1 cellular context compared by ENCODE assay signal in the genomic region with DNA sequence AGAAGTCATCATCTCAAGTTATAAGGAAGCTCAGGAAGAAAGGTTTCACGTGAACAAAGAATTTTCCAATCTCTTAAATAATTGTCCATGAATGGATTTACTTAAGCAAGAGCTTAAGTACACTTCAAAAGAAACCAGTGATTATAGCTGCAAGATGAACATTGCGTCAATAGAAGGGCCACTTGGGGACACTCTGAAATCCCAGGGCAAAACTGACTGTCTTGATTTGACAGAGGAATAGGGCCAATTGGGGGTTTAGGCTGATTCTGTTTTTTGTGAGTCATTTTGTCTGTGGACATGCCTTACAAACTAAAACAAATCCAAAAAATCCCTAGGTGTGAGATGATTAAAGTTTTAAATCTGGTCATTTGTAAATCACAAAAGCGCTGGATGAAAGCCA.
TF ChIP-seq lines count a peak whose summit lies in the region.

No MANE protein-coding gene starts in this region.

TF ChIP-seq in GM12878, 131 proteins besides CTCF, POLR2A, EP300 and RAD21:
- no peak for TF ChIP-seq TBL1XR1 (IDR thresholded peaks at IDR 0.05; ENCODE audit: low read depth, low read length)
- no peak for TF ChIP-seq NFXL1 (IDR thresholded peaks at IDR 0.05; ENCODE audit: borderline replicate concordance)
- TF ChIP-seq ATF7 (IDR thresholded peaks at IDR 0.05; ENCODE audit: low read depth): no peak
- peak; percentile 12; the same call in 1 of the 2 replicates for TF ChIP-seq EED (IDR thresholded peaks at IDR 0.05; ENCODE audit: low read depth)
- TF ChIP-seq RELA (IDR thresholded peaks at IDR 0.05; ENCODE audit: borderline replicate concordance, partially characterized antibody): no peak
- no peak for TF ChIP-seq SREBF2 (IDR thresholded peaks at IDR 0.05; ENCODE audit: low read length)
- TF ChIP-seq CEBPZ (IDR thresholded peaks at IDR 0.05; ENCODE audit: low read depth, low read length): no peak
- TF ChIP-seq CREM (IDR thresholded peaks at IDR 0.05; ENCODE audit: low read depth): no peak
- TF ChIP-seq, protein P1, sequence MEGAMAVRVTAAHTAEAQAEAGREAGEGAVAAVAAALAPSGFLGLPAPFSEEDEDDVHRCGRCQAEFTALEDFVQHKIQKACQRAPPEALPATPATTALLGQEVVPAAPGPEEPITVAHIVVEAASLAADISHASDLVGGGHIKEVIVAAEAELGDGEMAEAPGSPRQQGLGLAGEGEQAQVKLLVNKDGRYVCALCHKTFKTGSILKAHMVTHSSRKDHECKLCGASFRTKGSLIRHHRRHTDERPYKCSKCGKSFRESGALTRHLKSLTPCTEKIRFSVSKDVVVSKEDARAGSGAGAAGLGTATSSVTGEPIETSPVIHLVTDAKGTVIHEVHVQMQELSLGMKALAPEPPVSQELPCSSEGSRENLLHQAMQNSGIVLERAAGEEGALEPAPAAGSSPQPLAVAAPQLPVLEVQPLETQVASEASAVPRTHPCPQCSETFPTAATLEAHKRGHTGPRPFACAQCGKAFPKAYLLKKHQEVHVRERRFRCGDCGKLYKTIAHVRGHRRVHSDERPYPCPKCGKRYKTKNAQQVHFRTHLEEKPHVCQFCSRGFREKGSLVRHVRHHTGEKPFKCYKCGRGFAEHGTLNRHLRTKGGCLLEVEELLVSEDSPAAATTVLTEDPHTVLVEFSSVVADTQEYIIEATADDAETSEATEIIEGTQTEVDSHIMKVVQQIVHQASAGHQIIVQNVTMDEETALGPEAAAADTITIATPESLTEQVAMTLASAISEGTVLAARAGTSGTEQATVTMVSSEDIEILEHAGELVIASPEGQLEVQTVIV (IDR thresholded peaks at IDR 0.05; ENCODE audit: borderline replicate concordance, partially characterized antibody): no peak
- TF ChIP-seq ZNF622 (IDR thresholded peaks at IDR 0.05): no peak
- TF ChIP-seq, protein P2, sequence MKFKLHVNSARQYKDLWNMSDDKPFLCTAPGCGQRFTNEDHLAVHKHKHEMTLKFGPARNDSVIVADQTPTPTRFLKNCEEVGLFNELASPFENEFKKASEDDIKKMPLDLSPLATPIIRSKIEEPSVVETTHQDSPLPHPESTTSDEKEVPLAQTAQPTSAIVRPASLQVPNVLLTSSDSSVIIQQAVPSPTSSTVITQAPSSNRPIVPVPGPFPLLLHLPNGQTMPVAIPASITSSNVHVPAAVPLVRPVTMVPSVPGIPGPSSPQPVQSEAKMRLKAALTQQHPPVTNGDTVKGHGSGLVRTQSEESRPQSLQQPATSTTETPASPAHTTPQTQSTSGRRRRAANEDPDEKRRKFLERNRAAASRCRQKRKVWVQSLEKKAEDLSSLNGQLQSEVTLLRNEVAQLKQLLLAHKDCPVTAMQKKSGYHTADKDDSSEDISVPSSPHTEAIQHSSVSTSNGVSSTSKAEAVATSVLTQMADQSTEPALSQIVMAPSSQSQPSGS (IDR thresholded peaks at IDR 0.05; ENCODE audit: low read length): 0 out of 2 replicates have a peak, but pooled peaks have one; percentile 12
- TF ChIP-seq, protein P3, sequence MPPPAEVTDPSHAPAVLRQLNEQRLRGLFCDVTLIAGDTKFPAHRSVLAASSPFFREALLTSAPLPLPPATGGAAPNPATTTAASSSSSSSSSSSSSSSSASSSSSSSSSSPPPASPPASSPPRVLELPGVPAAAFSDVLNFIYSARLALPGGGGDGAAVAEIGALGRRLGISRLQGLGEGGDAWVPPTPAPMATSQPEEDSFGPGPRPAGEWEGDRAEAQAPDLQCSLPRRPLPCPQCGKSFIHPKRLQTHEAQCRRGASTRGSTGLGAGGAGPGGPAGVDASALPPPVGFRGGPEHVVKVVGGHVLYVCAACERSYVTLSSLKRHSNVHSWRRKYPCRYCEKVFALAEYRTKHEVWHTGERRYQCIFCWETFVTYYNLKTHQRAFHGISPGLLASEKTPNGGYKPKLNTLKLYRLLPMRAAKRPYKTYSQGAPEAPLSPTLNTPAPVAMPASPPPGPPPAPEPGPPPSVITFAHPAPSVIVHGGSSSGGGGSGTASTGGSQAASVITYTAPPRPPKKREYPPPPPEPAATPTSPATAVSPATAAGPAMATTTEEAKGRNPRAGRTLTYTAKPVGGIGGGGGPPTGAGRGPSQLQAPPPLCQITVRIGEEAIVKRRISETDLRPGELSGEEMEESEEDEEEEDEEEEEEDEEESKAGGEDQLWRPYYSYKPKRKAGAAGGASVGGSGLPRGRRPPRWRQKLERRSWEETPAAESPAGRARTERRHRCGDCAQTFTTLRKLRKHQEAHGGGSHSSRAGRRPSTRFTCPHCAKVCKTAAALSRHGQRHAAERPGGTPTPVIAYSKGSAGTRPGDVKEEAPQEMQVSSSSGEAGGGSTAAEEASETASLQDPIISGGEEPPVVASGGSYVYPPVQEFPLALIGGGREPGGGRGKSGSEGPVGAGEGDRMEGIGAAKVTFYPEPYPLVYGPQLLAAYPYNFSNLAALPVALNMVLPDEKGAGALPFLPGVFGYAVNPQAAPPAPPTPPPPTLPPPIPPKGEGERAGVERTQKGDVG (CRISPR knock-in tag; IDR thresholded peaks at IDR 0.05): no peak
- TF ChIP-seq PML (IDR thresholded peaks at IDR 0.05; ENCODE audit: low read length): no peak
- TF ChIP-seq PAX8 (IDR thresholded peaks at IDR 0.05): no peak
- TF ChIP-seq ZNF592 (IDR thresholded peaks at IDR 0.05): no peak
- TF ChIP-seq CREB1 (IDR thresholded peaks at IDR 0.05; ENCODE audit: low read depth): no peak
- no peak for TF ChIP-seq CHD1 (IDR thresholded peaks at IDR 0.05; ENCODE audit: low read depth, low read length)
- TF ChIP-seq, protein P4, sequence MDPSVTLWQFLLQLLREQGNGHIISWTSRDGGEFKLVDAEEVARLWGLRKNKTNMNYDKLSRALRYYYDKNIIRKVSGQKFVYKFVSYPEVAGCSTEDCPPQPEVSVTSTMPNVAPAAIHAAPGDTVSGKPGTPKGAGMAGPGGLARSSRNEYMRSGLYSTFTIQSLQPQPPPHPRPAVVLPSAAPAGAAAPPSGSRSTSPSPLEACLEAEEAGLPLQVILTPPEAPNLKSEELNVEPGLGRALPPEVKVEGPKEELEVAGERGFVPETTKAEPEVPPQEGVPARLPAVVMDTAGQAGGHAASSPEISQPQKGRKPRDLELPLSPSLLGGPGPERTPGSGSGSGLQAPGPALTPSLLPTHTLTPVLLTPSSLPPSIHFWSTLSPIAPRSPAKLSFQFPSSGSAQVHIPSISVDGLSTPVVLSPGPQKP (IDR thresholded peaks at IDR 0.05; ENCODE audit: low read depth, low read length): no peak
- no peak for TF ChIP-seq POLR2AphosphoS5 (IDR thresholded peaks at IDR 0.05; ENCODE audit: low read length)
- no peak for TF ChIP-seq EGR1 (IDR thresholded peaks at IDR 0.05; ENCODE audit: borderline replicate concordance in 1 of 2, low read depth in 2 of 2, low read length in 2 of 2)
- 0 out of 2 replicates have a peak, but pooled peaks have one; percentile 4 for TF ChIP-seq RUNX3 (IDR thresholded peaks at IDR 0.05; ENCODE audit: low read length)
- no peak for TF ChIP-seq KAT2A (conservative IDR thresholded peaks at IDR 0.05; ENCODE audit: control insufficient read depth, low read depth, low read length)
- TF ChIP-seq TCF12 (IDR thresholded peaks at IDR 0.05; ENCODE audit: low read depth, low read length): no peak
- TF ChIP-seq FOS (IDR thresholded peaks at IDR 0.05; ENCODE audit: borderline replicate concordance, extremely low read depth, insufficient read length): no peak
- TF ChIP-seq POU2F2 (IDR thresholded peaks at IDR 0.05; ENCODE audit: borderline replicate concordance, low read depth, low read length): no peak
- TF ChIP-seq, protein P5, sequence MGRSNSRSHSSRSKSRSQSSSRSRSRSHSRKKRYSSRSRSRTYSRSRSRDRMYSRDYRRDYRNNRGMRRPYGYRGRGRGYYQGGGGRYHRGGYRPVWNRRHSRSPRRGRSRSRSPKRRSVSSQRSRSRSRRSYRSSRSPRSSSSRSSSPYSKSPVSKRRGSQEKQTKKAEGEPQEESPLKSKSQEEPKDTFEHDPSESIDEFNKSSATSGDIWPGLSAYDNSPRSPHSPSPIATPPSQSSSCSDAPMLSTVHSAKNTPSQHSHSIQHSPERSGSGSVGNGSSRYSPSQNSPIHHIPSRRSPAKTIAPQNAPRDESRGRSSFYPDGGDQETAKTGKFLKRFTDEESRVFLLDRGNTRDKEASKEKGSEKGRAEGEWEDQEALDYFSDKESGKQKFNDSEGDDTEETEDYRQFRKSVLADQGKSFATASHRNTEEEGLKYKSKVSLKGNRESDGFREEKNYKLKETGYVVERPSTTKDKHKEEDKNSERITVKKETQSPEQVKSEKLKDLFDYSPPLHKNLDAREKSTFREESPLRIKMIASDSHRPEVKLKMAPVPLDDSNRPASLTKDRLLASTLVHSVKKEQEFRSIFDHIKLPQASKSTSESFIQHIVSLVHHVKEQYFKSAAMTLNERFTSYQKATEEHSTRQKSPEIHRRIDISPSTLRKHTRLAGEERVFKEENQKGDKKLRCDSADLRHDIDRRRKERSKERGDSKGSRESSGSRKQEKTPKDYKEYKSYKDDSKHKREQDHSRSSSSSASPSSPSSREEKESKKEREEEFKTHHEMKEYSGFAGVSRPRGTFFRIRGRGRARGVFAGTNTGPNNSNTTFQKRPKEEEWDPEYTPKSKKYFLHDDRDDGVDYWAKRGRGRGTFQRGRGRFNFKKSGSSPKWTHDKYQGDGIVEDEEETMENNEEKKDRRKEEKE (IDR thresholded peaks at IDR 0.05): no peak
- no peak for TF ChIP-seq USF2 (IDR thresholded peaks at IDR 0.05; ENCODE audit: borderline replicate concordance, low read depth, low read length)
- no peak for TF ChIP-seq KDM1A (IDR thresholded peaks at IDR 0.05; ENCODE audit: borderline replicate concordance)
- no peak for TF ChIP-seq RFX5 (IDR thresholded peaks at IDR 0.05; ENCODE audit: low read depth, low read length)
- peak; percentile 29; the same call in 1 of the 2 replicates for TF ChIP-seq JUNB (IDR thresholded peaks at IDR 0.05)
- TF ChIP-seq SMAD5 (IDR thresholded peaks at IDR 0.05; ENCODE audit: low read depth): no peak
